Comparison of ENCODE assay signal across 1 cellular context in the genomic region with DNA sequence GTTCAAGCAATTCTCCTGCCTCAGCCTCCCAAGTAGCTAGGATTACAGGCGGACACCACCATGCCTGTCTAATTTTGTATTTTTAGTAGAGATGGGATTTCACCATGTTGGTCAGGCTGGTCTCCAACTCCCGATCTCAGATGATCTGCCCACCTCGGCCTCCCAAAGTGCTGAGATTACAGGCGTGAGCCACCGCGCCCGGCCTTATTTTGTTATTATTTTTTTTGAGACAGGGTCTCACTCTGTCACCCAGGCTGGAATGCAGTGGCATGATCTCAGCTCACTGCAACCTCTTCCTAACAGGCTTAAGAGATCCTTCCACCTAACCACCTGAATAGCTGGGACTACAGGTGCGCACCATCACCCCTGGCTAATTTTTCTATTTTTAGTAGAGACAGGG. TPM values are rescaled to one million over a fixed set of nuclear protein-coding genes. Genes with fewer than 3 reads are reported as not detected.
"Had no signal": no experiment of that assay in that cellular context is flagged by ENCODE, and none has a peak within 500 bp of the region (broad histone marks: within the 10 kb centered on the region; RNA-seq: fewer than 3 reads in every experiment).

No MANE protein-coding gene starts in this region.

RNA-seq across cellular contexts. Expression of a gene that starts 27.5 kb away (rescaled TPM):
- total RNA-seq: naive thymus-derived CD8-positive, alpha-beta T cell had no signal
